ENCODE assay signal across 20 cellular contexts in the genomic region with DNA sequence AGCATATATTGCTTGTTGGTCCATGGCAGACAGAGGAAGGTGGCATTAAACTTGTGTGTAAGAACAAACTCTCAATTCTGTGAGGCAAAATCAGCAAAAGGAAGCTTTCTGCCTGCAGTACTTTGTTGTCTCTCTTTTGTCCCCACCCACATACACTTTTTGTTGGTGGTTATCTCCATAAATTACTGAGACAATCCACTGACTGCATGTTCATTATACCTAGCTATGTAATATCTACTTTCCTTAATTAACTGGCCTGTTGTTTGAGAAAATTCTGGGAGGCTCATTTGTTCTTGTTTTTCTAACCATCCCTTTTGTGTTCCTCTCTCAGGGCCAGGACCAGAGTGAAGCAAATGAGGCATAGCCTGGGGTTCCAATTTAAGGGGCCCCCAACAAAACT. TPM values are rescaled to one million over a fixed set of nuclear protein-coding genes. Genes with fewer than 3 reads are reported as not detected.
DNase-seq lines count a peak whose midpoint lies in the region; ATAC-seq and TF ChIP-seq lines count a peak whose summit lies in the region.
"Had no signal": no experiment of that assay in that cellular context is flagged by ENCODE, and none has a peak within 500 bp of the region (broad histone marks: within the 10 kb centered on the region; RNA-seq: fewer than 3 reads in every experiment).

A gene (minus strand): TSS at position 101 of the 400 bp plus-strand sequence. CDS start 77 bp downstream, at position 24.

- H3K79me1 ChIP-seq in mesendoderm (ENCODE audit: low read length): no peaks in the 10 kb centered on the region

- no peak within 1 kb of the TSS for H2BK5ac ChIP-seq in mesendoderm (ENCODE audit: low read length)

- no peak within 1 kb of the TSS for H3K4me2 ChIP-seq in mesendoderm (ENCODE audit: low read length)
- H3K4me2 ChIP-seq: KMS-11 had no signal

- no peak within 1 kb of the TSS for H2AK5ac ChIP-seq in mesendoderm (ENCODE audit: low read length)

- H3K4me3 ChIP-seq in CD8-positive, alpha-beta T cell (ENCODE audit: low read depth, low read length): no peak within 1 kb of the TSS
- peak within 1 kb of the TSS; percentile 17 for H3K4me3 ChIP-seq in naive thymus-derived CD4-positive, alpha-beta T cell (ENCODE audit: low read length)
- H3K4me3 ChIP-seq in mesendoderm (ENCODE audit: low read length): no peak within 1 kb of the TSS
- H3K4me3 ChIP-seq in colonic mucosa: no peak within 1 kb of the TSS

- H3K27ac Mint-ChIP-seq in activated CD8-positive, alpha-beta memory T cell treated with anti-CD3 and anti-CD28 coated beads, Interleukin-2, amount 10 ng/mL, durations not matched to agents 7 days and 5 days: peak within 1 kb of the TSS; percentile 84
- peak within 1 kb of the TSS; percentile 62 for H3K27ac Mint-ChIP-seq in CD8-positive, alpha-beta T cell
- H3K27ac Mint-ChIP-seq in activated T-helper 17 cell treated with anti-CD3 and anti-CD28 coated beads, Interleukin-2, amount 50 U/mL, for 72 hours: peak within 1 kb of the TSS; percentile 90
- peak within 1 kb of the TSS in 6 of 9 donors; percentile 1 to 87 (median 64) for H3K27ac Mint-ChIP-seq in naive thymus-derived CD4-positive, alpha-beta T cell
- no peak within 1 kb of the TSS for H3K27ac Mint-ChIP-seq in HFFc6

- DNase-seq in activated CD8-positive, alpha-beta memory T cell treated with anti-CD3 and anti-CD28 coated beads, Interleukin-2, amount 10 ng/mL, durations not matched to agents 7 days and 5 days: no peak
- DNase-seq in activated CD8-positive, alpha-beta memory T cell treated with anti-CD3 and anti-CD28 coated beads for 24 hours: no peak
- DNase-seq in CD8-positive, alpha-beta T cell: no peak
- peak in 2 of 9 donors; percentile 6 to 16 for DNase-seq in naive thymus-derived CD4-positive, alpha-beta T cell
- DNase-seq in mesendoderm (no peak), HFFc6 (no peak), colonic mucosa (no peak)
- DNase-seq: DND-41, GF-D8, NCI-H1105, NCI-H1694 treated with DMSO at 0.1 percent for 48 hours, NCI-H345, NCI-H526 treated with DMSO at 0.1 percent for 48 hours, OCI-M1 had no signal

- no peaks in the 10 kb centered on the region for H3K9me3 ChIP-seq in CD8-positive, alpha-beta T cell (ENCODE audit: low read length)
- no peaks in the 10 kb centered on the region for H3K9me3 ChIP-seq in naive thymus-derived CD4-positive, alpha-beta T cell (ENCODE audit: control insufficient read depth in 2 of 3, low read length in 3 of 3)
- H3K9me3 ChIP-seq in colonic mucosa: no peaks in the 10 kb centered on the region

- H3K4me3 Mint-ChIP-seq in activated CD8-positive, alpha-beta memory T cell treated with anti-CD3 and anti-CD28 coated beads, Interleukin-2, amount 10 ng/mL, durations not matched to agents 7 days and 5 days: peak within 1 kb of the TSS; percentile 69
- H3K4me3 Mint-ChIP-seq in CD8-positive, alpha-beta T cell: peak within 1 kb of the TSS; percentile 70
- H3K4me3 Mint-ChIP-seq in activated T-helper 17 cell treated with anti-CD3 and anti-CD28 coated beads, Interleukin-2, amount 50 U/mL, for 72 hours: peak within 1 kb of the TSS; percentile 83
- peak within 1 kb of the TSS in 5 of 10 donors; percentile 11 to 83 (median 19) for H3K4me3 Mint-ChIP-seq in naive thymus-derived CD4-positive, alpha-beta T cell
- no peak within 1 kb of the TSS for H3K4me3 Mint-ChIP-seq in HFFc6
- H3K4me3 Mint-ChIP-seq: CD14-positive monocyte had no signal

- POLR2A ChIA-PET in CD8-positive, alpha-beta T cell (lab: Charles Lee): no interaction called here
- POLR2A ChIA-PET in naive thymus-derived CD4-positive, alpha-beta T cell (lab: Charles Lee): interaction anchor here (1.0 kb wide), 1 partner anchor 40 kb away, joined by 5 read pairs; no protein-coding TSS in a partner anchor

- peaks cover 8% of the 10 kb centered on the region for H3K9me3 Mint-ChIP-seq in activated CD8-positive, alpha-beta memory T cell treated with anti-CD3 and anti-CD28 coated beads, Interleukin-2, amount 10 ng/mL, durations not matched to agents 7 days and 5 days (ENCODE audit: low read depth)
- no peaks in the 10 kb centered on the region for H3K9me3 Mint-ChIP-seq in CD8-positive, alpha-beta T cell
- peaks cover 5% of the 10 kb centered on the region for H3K9me3 Mint-ChIP-seq in activated T-helper 17 cell treated with anti-CD3 and anti-CD28 coated beads, Interleukin-2, amount 50 U/mL, for 72 hours
- H3K9me3 Mint-ChIP-seq in naive thymus-derived CD4-positive, alpha-beta T cell: peaks cover 0 to 23% (median 5%) of the 10 kb centered on the region in 11 donors
- no peaks in the 10 kb centered on the region for H3K9me3 Mint-ChIP-seq in HFFc6

- no peak within 1 kb of the TSS for H3K27ac ChIP-seq in CD8-positive, alpha-beta T cell (ENCODE audit: low read depth, low read length)
- H3K27ac ChIP-seq in naive thymus-derived CD4-positive, alpha-beta T cell (ENCODE audit: low read depth, low read length): no peak within 1 kb of the TSS
- H3K27ac ChIP-seq in mesendoderm (ENCODE audit: low read depth, low read length) (no peak within 1 kb of the TSS), colonic mucosa (no peak within 1 kb of the TSS)
- H3K27ac ChIP-seq: KMS-11, RWPE1 had no signal

- no peaks in the 10 kb centered on the region for H3K27me3 ChIP-seq in CD8-positive, alpha-beta T cell (ENCODE audit: insufficient read depth, low read length)
- no peaks in the 10 kb centered on the region for H3K27me3 ChIP-seq in naive thymus-derived CD4-positive, alpha-beta T cell (ENCODE audit: control insufficient read depth in 2 of 2, insufficient read depth in 2 of 2, low read length in 2 of 2)
- no peaks in the 10 kb centered on the region for H3K27me3 ChIP-seq in mesendoderm (ENCODE audit: insufficient read depth, low read length, poor library complexity)
- no peaks in the 10 kb centered on the region for H3K27me3 ChIP-seq in colonic mucosa

- peaks cover 44% of the 10 kb centered on the region for H3K36me3 Mint-ChIP-seq in activated CD8-positive, alpha-beta memory T cell treated with anti-CD3 and anti-CD28 coated beads, Interleukin-2, amount 10 ng/mL, durations not matched to agents 7 days and 5 days
- H3K36me3 Mint-ChIP-seq in CD8-positive, alpha-beta T cell: no peaks in the 10 kb centered on the region
- no peaks in the 10 kb centered on the region for H3K36me3 Mint-ChIP-seq in activated T-helper 17 cell treated with anti-CD3 and anti-CD28 coated beads, Interleukin-2, amount 50 U/mL, for 72 hours (ENCODE audit: low read depth)
- peaks cover 5 to 40% (median 9%) of the 10 kb centered on the region in 5 donors for H3K36me3 Mint-ChIP-seq in naive thymus-derived CD4-positive, alpha-beta T cell
- H3K36me3 Mint-ChIP-seq in HFFc6 (ENCODE audit: low read depth): no peaks in the 10 kb centered on the region
- H3K36me3 Mint-ChIP-seq: CD14-positive monocyte had no signal

- H4K8ac ChIP-seq in mesendoderm (ENCODE audit: low read depth, low read length): no peak within 1 kb of the TSS

- H2BK120ac ChIP-seq in mesendoderm (ENCODE audit: low read depth, low read length): no peak within 1 kb of the TSS

- no peak within 1 kb of the TSS for H4K5ac ChIP-seq in mesendoderm (ENCODE audit: low read length)

- H3K18ac ChIP-seq in mesendoderm (ENCODE audit: low read length): no peak within 1 kb of the TSS

- H3K23ac ChIP-seq in mesendoderm (ENCODE audit: low read length): no peak within 1 kb of the TSS

- H3K4me1 ChIP-seq in CD8-positive, alpha-beta T cell (ENCODE audit: insufficient read depth, low read length): peaks cover 18% of the 10 kb centered on the region
- peaks cover 5 to 12% of the 10 kb centered on the region in 2 donors for H3K4me1 ChIP-seq in naive thymus-derived CD4-positive, alpha-beta T cell (ENCODE audit: control insufficient read depth in 2 of 2, insufficient read depth in 2 of 2, low read length in 2 of 2)
- H3K4me1 ChIP-seq in mesendoderm (ENCODE audit: control insufficient read depth, low read depth, low read length): no peaks in the 10 kb centered on the region
- no peaks in the 10 kb centered on the region for H3K4me1 ChIP-seq in colonic mucosa

- H3K36me3 ChIP-seq in CD8-positive, alpha-beta T cell (ENCODE audit: insufficient read depth, low read length): no peaks in the 10 kb centered on the region
- no peaks in the 10 kb centered on the region for H3K36me3 ChIP-seq in naive thymus-derived CD4-positive, alpha-beta T cell (ENCODE audit: control insufficient read depth in 2 of 3, insufficient read depth in 3 of 3, low read length in 3 of 3)
- H3K36me3 ChIP-seq in mesendoderm (ENCODE audit: control insufficient read depth, insufficient read depth, low read length) (no peaks in the 10 kb centered on the region), colonic mucosa (no peaks in the 10 kb centered on the region)

- H3K9ac ChIP-seq in mesendoderm (ENCODE audit: low read length): no peak within 1 kb of the TSS
- H3K9ac ChIP-seq in colonic mucosa (ENCODE audit: low read depth in 2 of 2, low read length in 2 of 2): no peak within 1 kb of the TSS
- H3K9ac ChIP-seq: KMS-11 had no signal

- peaks cover 35% of the 10 kb centered on the region for H3K4me1 Mint-ChIP-seq in activated CD8-positive, alpha-beta memory T cell treated with anti-CD3 and anti-CD28 coated beads, Interleukin-2, amount 10 ng/mL, durations not matched to agents 7 days and 5 days
- peaks cover 33% of the 10 kb centered on the region for H3K4me1 Mint-ChIP-seq in CD8-positive, alpha-beta T cell (ENCODE audit: low read depth)
- H3K4me1 Mint-ChIP-seq in activated T-helper 17 cell treated with anti-CD3 and anti-CD28 coated beads, Interleukin-2, amount 50 U/mL, for 72 hours: peaks cover 37% of the 10 kb centered on the region
- H3K4me1 Mint-ChIP-seq in naive thymus-derived CD4-positive, alpha-beta T cell: peaks cover 16 to 55% (median 38%) of the 10 kb centered on the region in 7 donors
- H3K4me1 Mint-ChIP-seq in HFFc6 (ENCODE audit: low read depth): no peaks in the 10 kb centered on the region
- H3K4me1 Mint-ChIP-seq: CD14-positive monocyte had no signal

- CTCF ChIA-PET in activated CD8-positive, alpha-beta memory T cell treated with anti-CD3 and anti-CD28 coated beads, Interleukin-2, amount 10 ng/mL, durations not matched to agents 7 days and 5 days (lab: Charles Lee): no interaction called here
- CTCF ChIA-PET in CD8-positive, alpha-beta T cell (lab: Charles Lee): interaction anchor here (1.1 kb wide), 1 partner anchor 135 kb away, joined by 3 read pairs; no protein-coding TSS in a partner anchor
- CTCF ChIA-PET in naive thymus-derived CD4-positive, alpha-beta T cell (lab: Charles Lee): no interaction called here

- ATAC-seq in activated CD8-positive, alpha-beta memory T cell treated with anti-CD3 and anti-CD28 coated beads, Interleukin-2, amount 10 ng/mL, durations not matched to agents 7 days and 5 days: no peak
- ATAC-seq in CD8-positive, alpha-beta T cell: peak; percentile 42
- ATAC-seq in activated T-helper 17 cell treated with anti-CD3 and anti-CD28 coated beads, Interleukin-2, amount 50 U/mL, for 72 hours (replicated peaks): peak; percentile 44
- no peak for ATAC-seq in naive thymus-derived CD4-positive, alpha-beta T cell

- intact Hi-C loops in CD8-positive, alpha-beta T cell (cut with DNase I, micrococcal nuclease): loop anchor here in 1 of 2 experiments (10.0 kb wide), 1 partner anchor 133 kb away; no protein-coding TSS in a partner anchor
- intact Hi-C loops in naive thymus-derived CD4-positive, alpha-beta T cell (cut with micrococcal nuclease): no loop called here
- intact Hi-C loops in colonic mucosa (cut with DNase I): no loop called here

- H3K56ac ChIP-seq in mesendoderm (ENCODE audit: low read length): no peak within 1 kb of the TSS

- no peak within 1 kb of the TSS for H2BK15ac ChIP-seq in mesendoderm (replicated peaks; ENCODE audit: low read depth)

- H3K4ac ChIP-seq in mesendoderm (ENCODE audit: low read depth, low read length): no peak within 1 kb of the TSS

- TF ChIP-seq CTCF in CD8-positive, alpha-beta T cell (IDR thresholded peaks at IDR 0.05): no peak
- TF ChIP-seq CTCF in HFFc6 (IDR thresholded peaks at IDR 0.05) (no peak), colonic mucosa (IDR thresholded peaks at IDR 0.05) (no peak)

- no peaks in the 10 kb centered on the region for H3K27me3 Mint-ChIP-seq in activated CD8-positive, alpha-beta memory T cell treated with anti-CD3 and anti-CD28 coated beads, Interleukin-2, amount 10 ng/mL, durations not matched to agents 7 days and 5 days
- H3K27me3 Mint-ChIP-seq in CD8-positive, alpha-beta T cell (ENCODE audit: low read depth): no peaks in the 10 kb centered on the region
- no peaks in the 10 kb centered on the region for H3K27me3 Mint-ChIP-seq in activated T-helper 17 cell treated with anti-CD3 and anti-CD28 coated beads, Interleukin-2, amount 50 U/mL, for 72 hours
- H3K27me3 Mint-ChIP-seq in naive thymus-derived CD4-positive, alpha-beta T cell: peaks cover 0 to 6% (median 0%) of the 10 kb centered on the region in 5 donors
- H3K27me3 Mint-ChIP-seq in HFFc6 (ENCODE audit: insufficient read depth): no peaks in the 10 kb centered on the region

- no peaks in the 10 kb centered on the region for H3K79me2 ChIP-seq in mesendoderm (ENCODE audit: control insufficient read depth, insufficient read depth, low read length)

RNA-seq across cellular contexts. Expression of the gene that starts here (rescaled TPM):
- 10 to 100 TPM; 13.0 to 30.2 TPM for total RNA-seq in activated CD8-positive, alpha-beta memory T cell treated with anti-CD3 and anti-CD28 coated beads, Interleukin-2, amount 10 ng/mL, durations not matched to agents 7 days and 5 days
- 10 to 100 TPM; 58.3 to 62.0 TPM for total RNA-seq in CD8-positive, alpha-beta T cell
- 10 to 100 TPM in 1 of 2 donors, 1 to 10 TPM in 1; 6.8 to 11.6 TPM for total RNA-seq in activated T-helper 17 cell treated with anti-CD3 and anti-CD28 coated beads, Interleukin-2, amount 50 U/mL, for 72 hours
- 10 to 100 TPM in 1 of 5 experiments, 1 to 10 TPM in 4; 1.1 to 33.7 (median 2.7) TPM for total RNA-seq in naive thymus-derived CD4-positive, alpha-beta T cell
- 1 to 10 TPM in 1 of 2 donors, under 1 TPM in 1; 0.43 to 1.9 TPM for polyA plus RNA-seq in naive thymus-derived CD4-positive, alpha-beta T cell
- polyA plus RNA-seq in mesendoderm (2013, experiment 1 of 2): not detected
- not detected for polyA plus RNA-seq in mesendoderm (2013, experiment 2 of 2)
- total RNA-seq in HFFc6 (2021; fragmentation: NEBNext Ultra II Directional; extraction: Animal tissue kit (Norgen Biotek cat#: 25700)): not detected
- 1 to 10 TPM; 1.7 to 2.6 TPM for total RNA-seq in colonic mucosa
- total RNA-seq: A172, H4 had no signal

Comparison
In these comparisons a context has a peak if more than half of its experiments do, and no peak if none do; other contexts are left out.
1. ATAC-seq: peak in CD8-positive, alpha-beta T cell (single experiment) and activated T-helper 17 cell treated with anti-CD3 and anti-CD28 coated beads, Interleukin-2, amount 50 U/mL, for 72 hours (single experiment); none in activated CD8-positive, alpha-beta memory T cell treated with anti-CD3 and anti-CD28 coated beads, Interleukin-2, amount 10 ng/mL, durations not matched to agents 7 days and 5 days (single experiment) and naive thymus-derived CD4-positive, alpha-beta T cell (single experiment).